ENCODE assay signal across 1 cellular context in the genomic region with DNA sequence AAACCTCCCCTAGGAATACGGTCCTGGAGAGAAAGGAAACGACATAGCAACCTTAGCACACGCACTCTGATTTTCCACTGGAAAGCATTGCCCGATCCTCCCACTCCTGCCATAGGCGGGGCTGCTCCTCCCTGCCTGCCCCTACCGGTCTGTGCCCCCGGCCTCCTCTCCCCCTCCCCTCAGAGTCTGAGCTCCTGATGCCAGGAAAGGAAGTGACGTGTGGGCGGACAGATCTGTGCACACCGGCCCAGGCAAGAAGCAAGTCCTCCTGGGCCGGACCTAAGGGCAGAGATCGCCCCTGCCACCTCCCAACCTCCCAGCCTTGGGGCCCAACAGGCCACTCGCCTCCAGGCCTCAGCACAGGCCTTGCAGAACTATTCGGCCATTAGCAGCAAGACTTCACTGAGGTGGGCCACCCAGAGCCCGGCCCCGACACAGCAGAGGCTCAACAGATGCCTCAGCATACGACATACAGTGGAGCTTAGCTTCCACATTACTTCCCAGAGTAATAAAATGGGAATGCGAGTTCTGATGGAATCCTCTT.
TF ChIP-seq lines count a peak whose summit lies in the region.

No MANE protein-coding gene starts in this region.

TF ChIP-seq in HepG2, 621 proteins besides CTCF, POLR2A, EP300 and RAD21 (continued from another document and continues in another):
- TF ChIP-seq, protein P1, sequence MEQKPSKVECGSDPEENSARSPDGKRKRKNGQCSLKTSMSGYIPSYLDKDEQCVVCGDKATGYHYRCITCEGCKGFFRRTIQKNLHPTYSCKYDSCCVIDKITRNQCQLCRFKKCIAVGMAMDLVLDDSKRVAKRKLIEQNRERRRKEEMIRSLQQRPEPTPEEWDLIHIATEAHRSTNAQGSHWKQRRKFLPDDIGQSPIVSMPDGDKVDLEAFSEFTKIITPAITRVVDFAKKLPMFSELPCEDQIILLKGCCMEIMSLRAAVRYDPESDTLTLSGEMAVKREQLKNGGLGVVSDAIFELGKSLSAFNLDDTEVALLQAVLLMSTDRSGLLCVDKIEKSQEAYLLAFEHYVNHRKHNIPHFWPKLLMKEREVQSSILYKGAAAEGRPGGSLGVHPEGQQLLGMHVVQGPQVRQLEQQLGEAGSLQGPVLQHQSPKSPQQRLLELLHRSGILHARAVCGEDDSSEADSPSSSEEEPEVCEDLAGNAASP (CRISPR knock-in tag; IDR thresholded peaks at IDR 0.05; ENCODE audit: borderline replicate concordance) = no peak
- TF ChIP-seq ZNF563 (CRISPR knock-in tag; IDR thresholded peaks at IDR 0.05) (no peak; the same call in 1 of the 2 replicates), TCF7L2 (IDR thresholded peaks at IDR 0.05; ENCODE audit: low read depth, low read length) (no peak), MAZ (IDR thresholded peaks at IDR 0.05; ENCODE audit: borderline replicate concordance, low read depth, low read length) (peak; percentile 73; the same call in 1 of the 2 replicates), MAZ (CRISPR knock-in tag; IDR thresholded peaks at IDR 0.05; ENCODE audit: low read depth) (peak; percentile 80), SMAD9 (CRISPR knock-in tag; IDR thresholded peaks at IDR 0.05) (no peak), ZNF878 (CRISPR knock-in tag; IDR thresholded peaks at IDR 0.05) (no peak), NKX3-1 (CRISPR knock-in tag; IDR thresholded peaks at IDR 0.05) (no peak), HNF4A (CRISPR knock-in tag; IDR thresholded peaks at IDR 0.05) (peak; percentile 91), HNRNPL (IDR thresholded peaks at IDR 0.05; ENCODE audit: low read depth, low read length) (peak; percentile 84), RBM39 (IDR thresholded peaks at IDR 0.05; ENCODE audit: low read depth, low read length, poor library complexity, severe bottlenecking) (no peak), ZNF549 (CRISPR knock-in tag; IDR thresholded peaks at IDR 0.05) (no peak), JDP2 (CRISPR knock-in tag; IDR thresholded peaks at IDR 0.05; ENCODE audit: borderline replicate concordance) (no peak), ARNTL (CRISPR knock-in tag; IDR thresholded peaks at IDR 0.05) (no peak), ZSCAN29 (CRISPR knock-in tag; conservative IDR thresholded peaks at IDR 0.05) (0 out of 2 replicates have a peak, but pooled peaks have one; percentile 42), ZSCAN21 (CRISPR knock-in tag; IDR thresholded peaks at IDR 0.05; ENCODE audit: borderline replicate concordance) (no peak), RFXANK (CRISPR knock-in tag; IDR thresholded peaks at IDR 0.05) (no peak), RAD51 (IDR thresholded peaks at IDR 0.05; ENCODE audit: borderline replicate concordance) (no peak), ZNF451 (CRISPR knock-in tag; IDR thresholded peaks at IDR 0.05) (no peak), HOXD1 (CRISPR knock-in tag; IDR thresholded peaks at IDR 0.05) (0 out of 2 replicates have a peak, but pooled peaks have one; percentile 37), ZBTB1 (CRISPR knock-in tag; IDR thresholded peaks at IDR 0.05; ENCODE audit: borderline replicate concordance) (no peak), KDM4B (CRISPR knock-in tag; IDR thresholded peaks at IDR 0.05) (no peak), ZNF333 (CRISPR knock-in tag; IDR thresholded peaks at IDR 0.05; ENCODE audit: borderline replicate concordance) (peak; percentile 24; the same call in 1 of the 2 replicates), FOXP1 (IDR thresholded peaks at IDR 0.05) (no peak), FOXP1 (CRISPR knock-in tag; IDR thresholded peaks at IDR 0.05) (peak; percentile 8; the same call in 1 of the 2 replicates), ZNF891 (CRISPR knock-in tag; IDR thresholded peaks at IDR 0.05) (no peak), NFYC (CRISPR knock-in tag; IDR thresholded peaks at IDR 0.05) (no peak), REL (CRISPR knock-in tag; conservative IDR thresholded peaks at IDR 0.05) (no peak), PHF21A (CRISPR knock-in tag; IDR thresholded peaks at IDR 0.05) (peak; percentile 88), TCF12 (IDR thresholded peaks at IDR 0.05) (no peak), TCF12 (CRISPR knock-in tag; IDR thresholded peaks at IDR 0.05) (no peak; the same call in 1 of the 2 replicates), BHLHE40 (IDR thresholded peaks at IDR 0.05; ENCODE audit: low read length) (no peak), MTF2 (CRISPR knock-in tag; IDR thresholded peaks at IDR 0.05; ENCODE audit: borderline replicate concordance) (no peak)
- TF ChIP-seq, protein P2, sequence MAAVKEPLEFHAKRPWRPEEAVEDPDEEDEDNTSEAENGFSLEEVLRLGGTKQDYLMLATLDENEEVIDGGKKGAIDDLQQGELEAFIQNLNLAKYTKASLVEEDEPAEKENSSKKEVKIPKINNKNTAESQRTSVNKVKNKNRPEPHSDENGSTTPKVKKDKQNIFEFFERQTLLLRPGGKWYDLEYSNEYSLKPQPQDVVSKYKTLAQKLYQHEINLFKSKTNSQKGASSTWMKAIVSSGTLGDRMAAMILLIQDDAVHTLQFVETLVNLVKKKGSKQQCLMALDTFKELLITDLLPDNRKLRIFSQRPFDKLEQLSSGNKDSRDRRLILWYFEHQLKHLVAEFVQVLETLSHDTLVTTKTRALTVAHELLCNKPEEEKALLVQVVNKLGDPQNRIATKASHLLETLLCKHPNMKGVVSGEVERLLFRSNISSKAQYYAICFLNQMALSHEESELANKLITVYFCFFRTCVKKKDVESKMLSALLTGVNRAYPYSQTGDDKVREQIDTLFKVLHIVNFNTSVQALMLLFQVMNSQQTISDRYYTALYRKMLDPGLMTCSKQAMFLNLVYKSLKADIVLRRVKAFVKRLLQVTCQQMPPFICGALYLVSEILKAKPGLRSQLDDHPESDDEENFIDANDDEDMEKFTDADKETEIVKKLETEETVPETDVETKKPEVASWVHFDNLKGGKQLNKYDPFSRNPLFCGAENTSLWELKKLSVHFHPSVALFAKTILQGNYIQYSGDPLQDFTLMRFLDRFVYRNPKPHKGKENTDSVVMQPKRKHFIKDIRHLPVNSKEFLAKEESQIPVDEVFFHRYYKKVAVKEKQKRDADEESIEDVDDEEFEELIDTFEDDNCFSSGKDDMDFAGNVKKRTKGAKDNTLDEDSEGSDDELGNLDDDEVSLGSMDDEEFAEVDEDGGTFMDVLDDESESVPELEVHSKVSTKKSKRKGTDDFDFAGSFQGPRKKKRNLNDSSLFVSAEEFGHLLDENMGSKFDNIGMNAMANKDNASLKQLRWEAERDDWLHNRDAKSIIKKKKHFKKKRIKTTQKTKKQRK (IDR thresholded peaks at IDR 0.05; ENCODE audit: low read length) = no peak
- TF ChIP-seq, protein P3, sequence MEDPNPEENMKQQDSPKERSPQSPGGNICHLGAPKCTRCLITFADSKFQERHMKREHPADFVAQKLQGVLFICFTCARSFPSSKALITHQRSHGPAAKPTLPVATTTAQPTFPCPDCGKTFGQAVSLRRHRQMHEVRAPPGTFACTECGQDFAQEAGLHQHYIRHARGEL (CRISPR knock-in tag; IDR thresholded peaks at IDR 0.05) = no peak
- TF ChIP-seq, protein P4, sequence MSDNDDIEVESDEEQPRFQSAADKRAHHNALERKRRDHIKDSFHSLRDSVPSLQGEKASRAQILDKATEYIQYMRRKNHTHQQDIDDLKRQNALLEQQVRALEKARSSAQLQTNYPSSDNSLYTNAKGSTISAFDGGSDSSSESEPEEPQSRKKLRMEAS (IDR thresholded peaks at IDR 0.05) = peak; percentile 70
- TF ChIP-seq, protein P5, sequence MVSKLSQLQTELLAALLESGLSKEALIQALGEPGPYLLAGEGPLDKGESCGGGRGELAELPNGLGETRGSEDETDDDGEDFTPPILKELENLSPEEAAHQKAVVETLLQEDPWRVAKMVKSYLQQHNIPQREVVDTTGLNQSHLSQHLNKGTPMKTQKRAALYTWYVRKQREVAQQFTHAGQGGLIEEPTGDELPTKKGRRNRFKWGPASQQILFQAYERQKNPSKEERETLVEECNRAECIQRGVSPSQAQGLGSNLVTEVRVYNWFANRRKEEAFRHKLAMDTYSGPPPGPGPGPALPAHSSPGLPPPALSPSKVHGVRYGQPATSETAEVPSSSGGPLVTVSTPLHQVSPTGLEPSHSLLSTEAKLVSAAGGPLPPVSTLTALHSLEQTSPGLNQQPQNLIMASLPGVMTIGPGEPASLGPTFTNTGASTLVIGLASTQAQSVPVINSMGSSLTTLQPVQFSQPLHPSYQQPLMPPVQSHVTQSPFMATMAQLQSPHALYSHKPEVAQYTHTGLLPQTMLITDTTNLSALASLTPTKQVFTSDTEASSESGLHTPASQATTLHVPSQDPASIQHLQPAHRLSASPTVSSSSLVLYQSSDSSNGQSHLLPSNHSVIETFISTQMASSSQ (IDR thresholded peaks at IDR 0.05; ENCODE audit: low read depth) = no peak
- TF ChIP-seq, protein P5 (CRISPR knock-in tag; IDR thresholded peaks at IDR 0.05; ENCODE audit: borderline replicate concordance) = no peak
- TF ChIP-seq, protein P6, sequence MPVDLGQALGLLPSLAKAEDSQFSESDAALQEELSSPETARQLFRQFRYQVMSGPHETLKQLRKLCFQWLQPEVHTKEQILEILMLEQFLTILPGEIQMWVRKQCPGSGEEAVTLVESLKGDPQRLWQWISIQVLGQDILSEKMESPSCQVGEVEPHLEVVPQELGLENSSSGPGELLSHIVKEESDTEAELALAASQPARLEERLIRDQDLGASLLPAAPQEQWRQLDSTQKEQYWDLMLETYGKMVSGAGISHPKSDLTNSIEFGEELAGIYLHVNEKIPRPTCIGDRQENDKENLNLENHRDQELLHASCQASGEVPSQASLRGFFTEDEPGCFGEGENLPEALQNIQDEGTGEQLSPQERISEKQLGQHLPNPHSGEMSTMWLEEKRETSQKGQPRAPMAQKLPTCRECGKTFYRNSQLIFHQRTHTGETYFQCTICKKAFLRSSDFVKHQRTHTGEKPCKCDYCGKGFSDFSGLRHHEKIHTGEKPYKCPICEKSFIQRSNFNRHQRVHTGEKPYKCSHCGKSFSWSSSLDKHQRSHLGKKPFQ (CRISPR knock-in tag; IDR thresholded peaks at IDR 0.05; ENCODE audit: insufficient replicate concordance) = no peak
- TF ChIP-seq, protein P7, sequence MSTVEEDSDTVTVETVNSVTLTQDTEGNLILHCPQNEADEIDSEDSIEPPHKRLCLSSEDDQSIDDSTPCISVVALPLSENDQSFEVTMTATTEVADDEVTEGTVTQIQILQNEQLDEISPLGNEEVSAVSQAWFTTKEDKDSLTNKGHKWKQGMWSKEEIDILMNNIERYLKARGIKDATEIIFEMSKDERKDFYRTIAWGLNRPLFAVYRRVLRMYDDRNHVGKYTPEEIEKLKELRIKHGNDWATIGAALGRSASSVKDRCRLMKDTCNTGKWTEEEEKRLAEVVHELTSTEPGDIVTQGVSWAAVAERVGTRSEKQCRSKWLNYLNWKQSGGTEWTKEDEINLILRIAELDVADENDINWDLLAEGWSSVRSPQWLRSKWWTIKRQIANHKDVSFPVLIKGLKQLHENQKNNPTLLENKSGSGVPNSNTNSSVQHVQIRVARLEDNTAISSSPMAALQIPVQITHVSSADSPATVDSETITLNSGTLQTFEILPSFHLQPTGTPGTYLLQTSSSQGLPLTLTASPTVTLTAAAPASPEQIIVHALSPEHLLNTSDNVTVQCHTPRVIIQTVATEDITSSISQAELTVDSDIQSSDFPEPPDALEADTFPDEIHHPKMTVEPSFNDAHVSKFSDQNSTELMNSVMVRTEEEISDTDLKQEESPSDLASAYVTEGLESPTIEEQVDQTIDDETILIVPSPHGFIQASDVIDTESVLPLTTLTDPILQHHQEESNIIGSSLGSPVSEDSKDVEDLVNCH (CRISPR knock-in tag; IDR thresholded peaks at IDR 0.05) = no peak
- TF ChIP-seq, protein P8, sequence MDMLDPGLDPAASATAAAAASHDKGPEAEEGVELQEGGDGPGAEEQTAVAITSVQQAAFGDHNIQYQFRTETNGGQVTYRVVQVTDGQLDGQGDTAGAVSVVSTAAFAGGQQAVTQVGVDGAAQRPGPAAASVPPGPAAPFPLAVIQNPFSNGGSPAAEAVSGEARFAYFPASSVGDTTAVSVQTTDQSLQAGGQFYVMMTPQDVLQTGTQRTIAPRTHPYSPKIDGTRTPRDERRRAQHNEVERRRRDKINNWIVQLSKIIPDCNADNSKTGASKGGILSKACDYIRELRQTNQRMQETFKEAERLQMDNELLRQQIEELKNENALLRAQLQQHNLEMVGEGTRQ (IDR thresholded peaks at IDR 0.05; ENCODE audit: low read depth, low read length) = no peak
- TF ChIP-seq, protein P8 (CRISPR knock-in tag; IDR thresholded peaks at IDR 0.05; ENCODE audit: borderline replicate concordance) = no peak; the same call in 1 of the 2 replicates
- TF ChIP-seq, protein P9, sequence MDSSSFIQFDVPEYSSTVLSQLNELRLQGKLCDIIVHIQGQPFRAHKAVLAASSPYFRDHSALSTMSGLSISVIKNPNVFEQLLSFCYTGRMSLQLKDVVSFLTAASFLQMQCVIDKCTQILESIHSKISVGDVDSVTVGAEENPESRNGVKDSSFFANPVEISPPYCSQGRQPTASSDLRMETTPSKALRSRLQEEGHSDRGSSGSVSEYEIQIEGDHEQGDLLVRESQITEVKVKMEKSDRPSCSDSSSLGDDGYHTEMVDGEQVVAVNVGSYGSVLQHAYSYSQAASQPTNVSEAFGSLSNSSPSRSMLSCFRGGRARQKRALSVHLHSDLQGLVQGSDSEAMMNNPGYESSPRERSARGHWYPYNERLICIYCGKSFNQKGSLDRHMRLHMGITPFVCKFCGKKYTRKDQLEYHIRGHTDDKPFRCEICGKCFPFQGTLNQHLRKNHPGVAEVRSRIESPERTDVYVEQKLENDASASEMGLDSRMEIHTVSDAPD (CRISPR knock-in tag; IDR thresholded peaks at IDR 0.05) = no peak
- TF ChIP-seq, protein P10, sequence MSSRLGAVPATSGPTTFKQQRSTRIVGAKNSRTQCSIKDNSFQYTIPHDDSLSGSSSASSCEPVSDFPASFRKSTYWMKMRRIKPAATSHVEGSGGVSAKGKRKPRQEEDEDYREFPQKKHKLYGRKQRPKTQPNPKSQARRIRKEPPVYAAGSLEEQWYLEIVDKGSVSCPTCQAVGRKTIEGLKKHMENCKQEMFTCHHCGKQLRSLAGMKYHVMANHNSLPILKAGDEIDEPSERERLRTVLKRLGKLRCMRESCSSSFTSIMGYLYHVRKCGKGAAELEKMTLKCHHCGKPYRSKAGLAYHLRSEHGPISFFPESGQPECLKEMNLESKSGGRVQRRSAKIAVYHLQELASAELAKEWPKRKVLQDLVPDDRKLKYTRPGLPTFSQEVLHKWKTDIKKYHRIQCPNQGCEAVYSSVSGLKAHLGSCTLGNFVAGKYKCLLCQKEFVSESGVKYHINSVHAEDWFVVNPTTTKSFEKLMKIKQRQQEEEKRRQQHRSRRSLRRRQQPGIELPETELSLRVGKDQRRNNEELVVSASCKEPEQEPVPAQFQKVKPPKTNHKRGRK (CRISPR knock-in tag; IDR thresholded peaks at IDR 0.05) = no peak
